In the genomic region with DNA sequence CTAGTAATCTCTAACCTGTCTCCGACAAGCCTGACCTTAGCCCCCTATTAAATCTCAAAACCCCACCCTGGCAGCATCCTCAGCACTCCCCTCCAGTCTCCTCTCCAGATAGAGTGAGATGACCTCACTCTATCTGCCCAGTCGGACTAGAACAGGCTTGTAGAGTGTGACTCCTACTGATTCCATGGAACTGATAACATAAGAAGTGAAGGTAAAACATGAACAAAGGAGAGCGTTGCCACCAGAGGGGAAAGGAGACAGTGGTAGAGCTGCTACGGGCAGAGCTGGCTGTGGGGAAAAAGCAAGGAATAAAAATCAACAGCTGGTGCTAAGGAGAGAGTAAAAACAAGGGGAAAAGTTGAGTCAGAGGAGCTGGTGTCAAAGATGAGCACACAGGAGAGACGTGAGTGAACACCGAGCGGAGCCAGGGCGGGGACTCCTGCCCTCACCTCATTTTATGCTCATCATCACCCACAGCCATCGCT, we compare ENCODE assay signal across 14 cellular contexts. TPM values are rescaled to one million over a fixed set of nuclear protein-coding genes. Genes with fewer than 3 reads are reported as not detected.
DNase-seq lines count a peak whose midpoint lies in the region; ATAC-seq and TF ChIP-seq lines count a peak whose summit lies in the region.
"Had no signal": no experiment of that assay in that cellular context is flagged by ENCODE, and none has a peak within 500 bp of the region (broad histone marks: within the 10 kb centered on the region; RNA-seq: fewer than 3 reads in every experiment).

No MANE protein-coding gene starts in this region.

- no peak overlapping the region for H3K27ac ChIP-seq in naive thymus-derived CD4-positive, alpha-beta T cell (ENCODE audit: low read depth, low read length)

- H3K4me3 Mint-ChIP-seq in mesothelial cell of epicardium: no peak overlapping the region
- H3K4me3 Mint-ChIP-seq in naive thymus-derived CD4-positive, alpha-beta T cell: no peak overlapping the region
- H3K4me3 Mint-ChIP-seq: CD14-positive monocyte, T-cell had no signal

- H3K36me3 ChIP-seq in H7 (replicated peaks; ENCODE audit: control insufficient read depth, insufficient read depth, low read length): no peaks in the 10 kb centered on the region
- H3K36me3 ChIP-seq in naive thymus-derived CD4-positive, alpha-beta T cell (ENCODE audit: control insufficient read depth in 2 of 3, insufficient read depth in 3 of 3, low read length in 3 of 3): no peaks in the 10 kb centered on the region

- POLR2A ChIA-PET in naive thymus-derived CD4-positive, alpha-beta T cell (lab: Charles Lee): no interaction called here

- TF ChIP-seq CTCF in epithelial cell of esophagus (IDR thresholded peaks at IDR 0.05; ENCODE audit: insufficient read depth, low read depth, low read length, missing control alignments) (no peak), mesothelial cell of epicardium (IDR thresholded peaks at IDR 0.05; ENCODE audit: unreplicated experiment) (no peak)

- CTCF ChIA-PET in naive thymus-derived CD4-positive, alpha-beta T cell (lab: Charles Lee): no interaction called here

- H3K4me1 ChIP-seq in naive thymus-derived CD4-positive, alpha-beta T cell (ENCODE audit: control insufficient read depth in 2 of 2, insufficient read depth in 2 of 2, low read length in 2 of 2): peaks cover 0 to 4% of the 10 kb centered on the region in 2 donors

- no peaks in the 10 kb centered on the region for H3K36me3 Mint-ChIP-seq in mesothelial cell of epicardium
- H3K36me3 Mint-ChIP-seq in naive thymus-derived CD4-positive, alpha-beta T cell: peaks cover 0 to 15% (median 0%) of the 10 kb centered on the region in 5 donors
- H3K36me3 Mint-ChIP-seq: CD14-positive monocyte, T-cell had no signal

- intact Hi-C loops in naive thymus-derived CD4-positive, alpha-beta T cell (cut with micrococcal nuclease): no loop called here

- no peaks in the 10 kb centered on the region for H3K9me3 ChIP-seq in naive thymus-derived CD4-positive, alpha-beta T cell (ENCODE audit: control insufficient read depth in 2 of 3, low read length in 3 of 3)
- H3K9me3 ChIP-seq: MG63 had no signal

- peaks cover 54% of the 10 kb centered on the region for H3K4me1 Mint-ChIP-seq in mesothelial cell of epicardium
- H3K4me1 Mint-ChIP-seq in naive thymus-derived CD4-positive, alpha-beta T cell: peaks cover 0 to 45% (median 7%) of the 10 kb centered on the region in 7 donors

- H3K27me3 Mint-ChIP-seq in mesothelial cell of epicardium (ENCODE audit: low read depth): no peaks in the 10 kb centered on the region
- no peaks in the 10 kb centered on the region for H3K27me3 Mint-ChIP-seq in naive thymus-derived CD4-positive, alpha-beta T cell
- H3K27me3 Mint-ChIP-seq: T-cell had no signal

- H3K4me3 ChIP-seq in epithelial cell of esophagus (ENCODE audit: low read length) (no peak overlapping the region), H7 (ENCODE audit: insufficient read depth, low read depth, low read length) (no peak overlapping the region)
- no peak overlapping the region for H3K4me3 ChIP-seq in naive thymus-derived CD4-positive, alpha-beta T cell (ENCODE audit: low read length)
- H3K4me3 ChIP-seq: MG63 had no signal

- H3K9me3 Mint-ChIP-seq in mesothelial cell of epicardium: no peaks in the 10 kb centered on the region
- H3K9me3 Mint-ChIP-seq in naive thymus-derived CD4-positive, alpha-beta T cell: peaks cover 0 to 10% (median 0%) of the 10 kb centered on the region in 11 donors
- H3K9me3 Mint-ChIP-seq: CD14-positive monocyte, T-cell had no signal

- H3K27me3 ChIP-seq in H7 (ENCODE audit: control insufficient read depth, insufficient read depth, low read length): no peaks in the 10 kb centered on the region
- no peaks in the 10 kb centered on the region for H3K27me3 ChIP-seq in naive thymus-derived CD4-positive, alpha-beta T cell (ENCODE audit: control insufficient read depth in 2 of 2, insufficient read depth in 2 of 2, low read length in 2 of 2)
- H3K27me3 ChIP-seq: MG63 had no signal

- peak; percentile 57 for DNase-seq in ELF-1 (ENCODE audit: low read depth, low spot score)
- peak; percentile 13 for DNase-seq in HPDE6-E6E7 (ENCODE audit: extremely low spot score)
- DNase-seq in epithelial cell of esophagus (ENCODE audit: low read depth): peak; percentile 69
- DNase-seq in mesothelial cell of epicardium (ENCODE audit: low spot score in 2 of 2, unreplicated experiment in 2 of 2): no peak
- DNase-seq in H7: no peak
- DNase-seq in putamen (ENCODE audit: low spot score): no peak
- no peak for DNase-seq in naive thymus-derived CD4-positive, alpha-beta T cell
- DNase-seq: activated CD4-positive, CD25-positive, alpha-beta regulatory T cell treated with anti-CD3 and anti-CD28 coated beads, Interleukin-2, amount 50 U/mL, for 72 hours; effector memory CD4-positive, alpha-beta T cell; MG63; NCI-H2227 treated with DMSO at 0.1 percent for 48 hours; T-cell had no signal

- no peak for ATAC-seq in naive thymus-derived CD4-positive, alpha-beta T cell
- ATAC-seq in HG03097 (IDR thresholded peaks at IDR 0.05; ENCODE audit: low FRiP score, unreplicated experiment): no peak

- peak overlapping the region; percentile 68 for H3K27ac Mint-ChIP-seq in mesothelial cell of epicardium
- no peak overlapping the region for H3K27ac Mint-ChIP-seq in naive thymus-derived CD4-positive, alpha-beta T cell
- H3K27ac Mint-ChIP-seq: CD14-positive monocyte, T-cell had no signal

RNA-seq across cellular contexts. Expression of a gene that starts 35.9 kb away (rescaled TPM):
- total RNA-seq in mesothelial cell of epicardium: 78.7 to 82.0 TPM (median 81.4 TPM) in 3 replicates
- 43.4 and 45.6 TPM in 2 replicates for total RNA-seq in H7 (2014; rRNA removed; shearing (Covaris generic))
- 1 to 10 TPM in 1 of 5 experiments, under 1 TPM in 4; 0.27 to 4.9 (median 0.69) TPM for total RNA-seq in naive thymus-derived CD4-positive, alpha-beta T cell
- polyA plus RNA-seq in naive thymus-derived CD4-positive, alpha-beta T cell: under 1 TPM in 1 of 2 donors, not detected in 1; 0.08 TPM

Comparison
In these comparisons a context has a peak if more than half of its experiments do, and no peak if none do; other contexts are left out.
1. DNase-seq: peak in ELF-1 (single experiment), HPDE6-E6E7 (single experiment) and epithelial cell of esophagus (single experiment); none in mesothelial cell of epicardium (0 of 2), H7 (single experiment), putamen (single experiment) and naive thymus-derived CD4-positive, alpha-beta T cell (0 of 9).